Comparison of ENCODE assay signal across 13 cellular contexts in the genomic region with DNA sequence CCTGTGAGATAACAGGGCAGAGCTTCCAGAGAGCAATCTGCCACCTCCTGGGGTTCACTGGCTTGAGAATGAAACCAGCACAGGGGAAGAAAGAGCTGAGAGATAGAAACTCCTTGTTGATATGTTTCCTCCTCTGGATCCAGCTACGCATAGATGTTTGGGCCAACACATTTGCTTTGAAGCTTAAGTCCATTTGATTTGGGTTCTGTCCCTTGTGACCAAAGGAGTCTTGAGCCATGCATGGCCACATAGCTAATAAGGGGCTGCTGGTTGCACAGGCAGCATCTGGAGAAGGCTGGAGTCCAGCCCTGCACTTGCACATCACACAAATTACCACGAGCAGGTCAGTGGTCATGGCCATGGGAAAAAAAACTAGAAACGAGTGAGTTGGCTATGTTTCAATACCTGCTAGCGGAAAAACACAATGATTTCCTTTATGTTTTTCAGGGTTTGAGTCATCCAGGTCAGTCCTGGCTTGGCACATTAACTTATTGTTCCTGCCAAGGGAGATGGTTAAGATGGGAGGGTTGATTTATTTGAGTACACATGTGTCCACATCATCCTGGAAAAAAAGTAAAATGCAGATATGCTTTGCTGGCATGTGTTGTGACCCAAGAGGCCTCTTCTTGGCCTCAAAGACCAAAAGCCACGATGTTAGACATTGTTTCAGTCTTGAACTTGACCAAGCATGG. TPM values are rescaled to one million over a fixed set of nuclear protein-coding genes. Genes with fewer than 3 reads are reported as not detected.
DNase-seq lines count a peak whose midpoint lies in the region; TF ChIP-seq lines count a peak whose summit lies in the region.
"Had no signal": no experiment of that assay in that cellular context is flagged by ENCODE, and none has a peak within 500 bp of the region (broad histone marks: within the 10 kb centered on the region; RNA-seq: fewer than 3 reads in every experiment).

No MANE protein-coding gene starts in this region.

- H3K4me2 ChIP-seq in H9 (ENCODE audit: insufficient read depth, insufficient read length, low read length), result no peak overlapping the region
- H3K4me2 ChIP-seq: neural progenitor cell had no signal

- H3K36me3 Mint-ChIP-seq in H9 (ENCODE audit: insufficient read depth in 1 of 3, low read depth in 3 of 3) (no peaks in the 10 kb centered on the region; a peak in 1 of 7 replicates), endothelial cell (ENCODE audit: low read depth, unreplicated experiment) (no peaks in the 10 kb centered on the region)
- H3K36me3 Mint-ChIP-seq: brain, neural progenitor cell had no signal

- no peak overlapping the region for H3K4me3 ChIP-seq in Peyer's patch
- no peak overlapping the region for H3K4me3 ChIP-seq in epithelial cell of esophagus (ENCODE audit: low read length)
- no peak overlapping the region for H3K4me3 ChIP-seq in prostate gland
- H3K4me3 ChIP-seq in colonic mucosa, result no peak overlapping the region
- H3K4me3 ChIP-seq: neural progenitor cell had no signal

- H3K27me3 ChIP-seq in H9 (ENCODE audit: insufficient read depth, low read length) (no peaks in the 10 kb centered on the region; the same call in 1 of the 2 replicates), Peyer's patch (no peaks in the 10 kb centered on the region), prostate gland (replicated peaks; ENCODE audit: insufficient read depth) (no peaks in the 10 kb centered on the region), colonic mucosa (no peaks in the 10 kb centered on the region)

- no peak overlapping the region for H2BK120ac ChIP-seq in H9 (ENCODE audit: low read depth, low read length, poor library complexity, severe bottlenecking)

- DNase-seq in H9 (peak; percentile 12), Peyer's patch (peak in 2 of 3 donors; percentile 6 to 23), epithelial cell of esophagus (ENCODE audit: low read depth) (peak; percentile 74), prostate gland (ENCODE audit: low spot score) (peak; percentile 49), NCI-H524 treated with DMSO at 0.1 percent for 48 hours (lab: John Stamatoyannopoulos, UW) (no peak), MV-4-11 (lab: John Stamatoyannopoulos, UW) (no peak), colonic mucosa (no peak), endothelial cell (ENCODE audit: low spot score) (no peak)
- DNase-seq: NCI-H2107, RPMI8226 had no signal

- WGBS in H9 (ENCODE audit: extremely low coverage, insufficient read length, low lambda C conversion rate), result no CpG with 5 or more reads among the region's 5 CpGs
- 30% methylated on average over 5 of the region's 5 CpGs for WGBS in prostate gland

- peaks cover 2% of the 10 kb centered on the region for H4K20me1 ChIP-seq in H9 (ENCODE audit: control insufficient read depth, insufficient read depth, insufficient read length)

- H4K91ac ChIP-seq in H9 (ENCODE audit: insufficient read length, low read depth, low read length), result no peak overlapping the region

- H2BK20ac ChIP-seq in H9 (ENCODE audit: low read depth, low read length, poor library complexity, severe bottlenecking), result no peak overlapping the region

- peaks cover 8 to 12% of the 10 kb centered on the region in 2 experiments for H3K4me1 Mint-ChIP-seq in H9
- peaks cover 2% of the 10 kb centered on the region for H3K4me1 Mint-ChIP-seq in endothelial cell (ENCODE audit: unreplicated experiment)
- H3K4me1 Mint-ChIP-seq: neural progenitor cell had no signal

- H3K23me2 ChIP-seq in H9 (ENCODE audit: insufficient read length, low read depth, low read length, poor library complexity, severe bottlenecking), result peaks cover 8% of the 10 kb centered on the region

- H3K56ac ChIP-seq in H9 (ENCODE audit: insufficient read length, low read depth, low read length), result no peak overlapping the region

- no peak overlapping the region for H2BK12ac ChIP-seq in H9 (ENCODE audit: insufficient read length, low read depth, low read length)

- H3K9me3 ChIP-seq in H9 (ENCODE audit: control insufficient read depth, low read depth, low read length) (no peaks in the 10 kb centered on the region), Peyer's patch (no peaks in the 10 kb centered on the region), prostate gland (no peaks in the 10 kb centered on the region), colonic mucosa (no peaks in the 10 kb centered on the region)

- intact Hi-C loops in prostate gland (cut with DNase I) (no loop called here), colonic mucosa (cut with DNase I) (no loop called here)

- no peak overlapping the region for H3K9ac ChIP-seq in H9 (ENCODE audit: extremely low read depth, insufficient read length, low read length)
- no peak overlapping the region for H3K9ac ChIP-seq in colonic mucosa (ENCODE audit: low read depth in 2 of 2, low read length in 2 of 2)
- H3K9ac ChIP-seq: neural progenitor cell had no signal

- H2AFZ ChIP-seq in H9 (ENCODE audit: low read length), result no peak overlapping the region
- H2AFZ ChIP-seq: neural progenitor cell had no signal

- H3K9me3 Mint-ChIP-seq in H9, result no peaks in the 10 kb centered on the region; a peak in 2 of 5 replicates
- no peaks in the 10 kb centered on the region for H3K9me3 Mint-ChIP-seq in endothelial cell (ENCODE audit: unreplicated experiment)
- H3K9me3 Mint-ChIP-seq: neural progenitor cell had no signal

- H3K79me1 ChIP-seq in H9 (ENCODE audit: insufficient read depth, low read depth, low read length, poor library complexity, severe bottlenecking), result no peaks in the 10 kb centered on the region

- H3K79me2 ChIP-seq in H9 (ENCODE audit: insufficient read depth, low read length), result no peaks in the 10 kb centered on the region

- no peak overlapping the region for H2BK15ac ChIP-seq in H9 (ENCODE audit: low read depth, low read length)

- no peak overlapping the region for H3T11ph ChIP-seq in H9 (ENCODE audit: low read length)

- no peak overlapping the region for H2BK5ac ChIP-seq in H9 (ENCODE audit: insufficient read length, low read length)

- H3K18ac ChIP-seq in H9 (ENCODE audit: insufficient read length, low read depth, low read length), result no peak overlapping the region

- H3K27me3 Mint-ChIP-seq in H9 (ENCODE audit: low read depth), result peaks cover 4% of the 10 kb centered on the region
- peaks cover 5% of the 10 kb centered on the region for H3K27me3 Mint-ChIP-seq in endothelial cell (ENCODE audit: unreplicated experiment)

- H3K36me3 ChIP-seq in Peyer's patch, result no peaks in the 10 kb centered on the region
- no peaks in the 10 kb centered on the region for H3K36me3 ChIP-seq in prostate gland
- H3K36me3 ChIP-seq in colonic mucosa, result no peaks in the 10 kb centered on the region
- H3K36me3 ChIP-seq: neural progenitor cell had no signal

- H3K14ac ChIP-seq in H9 (ENCODE audit: insufficient read depth, low read length), result no peak overlapping the region

- TF ChIP-seq CTCF in H9 (conservative IDR thresholded peaks at IDR 0.05), result no peak
- TF ChIP-seq CTCF in Peyer's patch (IDR thresholded peaks at IDR 0.05), result no peak
- TF ChIP-seq CTCF in epithelial cell of esophagus (IDR thresholded peaks at IDR 0.05; ENCODE audit: insufficient read depth, low read depth, low read length, missing control alignments), result no peak
- TF ChIP-seq CTCF in prostate gland (IDR thresholded peaks at IDR 0.05), result peak in 1 of 4 experiments; percentile 6
- no peak for TF ChIP-seq CTCF in colonic mucosa (IDR thresholded peaks at IDR 0.05)
- no peak for TF ChIP-seq CTCF in endothelial cell (IDR thresholded peaks at IDR 0.05; ENCODE audit: unreplicated experiment)

- no peak overlapping the region for H3K4ac ChIP-seq in H9 (ENCODE audit: low read depth, low read length)

- H3K27ac ChIP-seq in H9 (ENCODE audit: insufficient read length, low read depth, low read length), result no peak overlapping the region
- no peak overlapping the region for H3K27ac ChIP-seq in Peyer's patch
- peak overlapping the region in 1 of 2 donors; percentile 24 for H3K27ac ChIP-seq in prostate gland
- no peak overlapping the region for H3K27ac ChIP-seq in colonic mucosa
- H3K27ac ChIP-seq: C4-2B, neural progenitor cell had no signal

- H3K4me3 Mint-ChIP-seq in H9 (no peak overlapping the region), endothelial cell (ENCODE audit: unreplicated experiment) (no peak overlapping the region)
- H3K4me3 Mint-ChIP-seq: neural progenitor cell had no signal

- no peak overlapping the region for H2AK5ac ChIP-seq in H9 (ENCODE audit: insufficient read length, low read length)

- H3K4me1 ChIP-seq in H9 (ENCODE audit: insufficient read depth, low read length) (no peaks in the 10 kb centered on the region), Peyer's patch (peaks cover 0 to 7% (median 2%) of the 10 kb centered on the region in 4 donors), prostate gland (replicated peaks) (no peaks in the 10 kb centered on the region), colonic mucosa (no peaks in the 10 kb centered on the region)
- H3K4me1 ChIP-seq: neural progenitor cell had no signal

- no peak overlapping the region for H3K23ac ChIP-seq in H9 (ENCODE audit: insufficient read length, low read depth, low read length)

- TF ChIP-seq POLR2A in Peyer's patch (IDR thresholded peaks at IDR 0.05), result no peak
- TF ChIP-seq POLR2A in prostate gland (IDR thresholded peaks at IDR 0.05), result no peak

- no peak overlapping the region for H4K5ac ChIP-seq in H9 (ENCODE audit: insufficient read length, low read depth, low read length)

- H4K8ac ChIP-seq in H9 (replicated peaks; ENCODE audit: insufficient read length, low read depth, low read length), result no peak overlapping the region

- no peak overlapping the region; a peak in 1 of 7 replicates for H3K27ac Mint-ChIP-seq in H9
- H3K27ac Mint-ChIP-seq in endothelial cell (ENCODE audit: unreplicated experiment), result no peak overlapping the region
- H3K27ac Mint-ChIP-seq: neural progenitor cell had no signal

RNA-seq across cellular contexts. Expression of a gene that starts 5.7 kb away (rescaled TPM):
- total RNA-seq in H9 (2021), result 81.4 and 87.8 TPM in 2 replicates
- total RNA-seq in Peyer's patch, result 100 to 1,000 TPM in 1 of 4 donors, 10 to 100 TPM in 3; 58.0 to 262 (median 84.0) TPM
- total RNA-seq in prostate gland, result 100 to 1,000 TPM in 1 of 2 donors, 10 to 100 TPM in 1; 34.3 to 115 TPM
- total RNA-seq in colonic mucosa, result 10 to 100 TPM; 36.3 to 38.3 TPM
- 77.9 TPM for total RNA-seq in endothelial cell (ENCODE audit: unreplicated experiment)

RNA-seq across cellular contexts. Expression of a gene that starts 47.2 kb away (rescaled TPM):
- 31.1 TPM in 2 replicates for total RNA-seq in H9 (2021)
- total RNA-seq in Peyer's patch, result 10 to 100 TPM; 36.3 to 80.4 (median 63.0) TPM
- total RNA-seq in prostate gland, result 10 to 100 TPM; 25.7 to 63.1 TPM
- 10 to 100 TPM; 14.7 to 20.6 TPM for total RNA-seq in colonic mucosa
- 37.6 TPM for total RNA-seq in endothelial cell (ENCODE audit: unreplicated experiment)

Comparison
In these comparisons a context has a peak if more than half of its experiments do, and no peak if none do; other contexts are left out.
1. DNase-seq: peak in H9 (single experiment), Peyer's patch (2 of 3), epithelial cell of esophagus (single experiment) and prostate gland (single experiment); none in NCI-H524 treated with DMSO at 0.1 percent for 48 hours (single experiment), MV-4-11 (single experiment), colonic mucosa (single experiment) and endothelial cell (single experiment).